15 cellular contexts compared by ENCODE assay signal in genomic region chr1:18037651-18038050, GRCh38.
"Had no signal": no experiment of that assay in that cellular context is flagged by ENCODE, and none has a peak within 500 bp of the region (broad histone marks: within the 10 kb centered on the region; RNA-seq: fewer than 3 reads in every experiment).

No MANE protein-coding gene starts in this region.

- H3K36me3 ChIP-seq: brain microvascular endothelial cell, left ventricle myocardium inferior, sigmoid colon had no signal

- DNase-seq: activated CD4-positive, alpha-beta memory T cell treated with anti-CD3 and anti-CD28 coated beads, Interleukin-2, amount 10 ng/mL, durations not matched to agents 7 days and 5 days; activated gamma-delta T cell; activated T-cell treated with anti-CD3 and anti-CD28 coated beads, Interleukin-2, amount 50 U/mL, for 48 hours; brain microvascular endothelial cell; cerebellar nuclear complex; dermis blood vessel endothelial cell; kidney; left ventricle myocardium inferior; mesenchymal stem cell; sigmoid colon; stimulated activated CD4-positive, alpha-beta T cell treated with anti-CD3 and anti-CD28 coated beads, Interleukin-2, amount 100 ng/mL, for 24 hours; stimulated activated naive CD4-positive, alpha-beta T cell; substantia nigra; trophoblast cell had no signal

- H3K27ac ChIP-seq: brain microvascular endothelial cell, hepatocyte, left ventricle myocardium inferior, sigmoid colon had no signal

- H3K9me3 ChIP-seq: left ventricle myocardium inferior, sigmoid colon had no signal

- H3K4me3 ChIP-seq: hepatocyte, left ventricle myocardium inferior, sigmoid colon had no signal

- H3K4me2 ChIP-seq: hepatocyte had no signal

- H2AFZ ChIP-seq: hepatocyte had no signal

- H3K79me2 ChIP-seq: hepatocyte had no signal

- H3K27me3 ChIP-seq: brain microvascular endothelial cell had no signal
